ENCODE assay signal across 8 cellular contexts in the genomic region with DNA sequence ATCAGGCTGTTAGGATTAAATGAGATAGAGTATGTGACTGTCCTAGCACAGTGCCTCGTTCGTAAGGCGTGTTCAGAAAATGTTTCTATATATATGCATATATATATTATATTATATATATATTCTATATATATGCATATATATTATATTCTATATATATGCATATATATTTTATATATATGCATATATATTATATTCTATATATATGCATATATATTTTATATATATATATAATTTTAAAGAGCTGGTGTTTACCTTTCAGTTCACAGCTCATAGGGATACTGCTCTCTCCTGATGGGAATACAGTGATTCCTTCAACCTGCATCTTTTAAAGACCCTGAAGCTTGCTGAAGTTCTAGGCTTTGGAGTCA. TPM values are rescaled to one million over a fixed set of nuclear protein-coding genes. Genes with fewer than 3 reads are reported as not detected.
DNase-seq lines count a peak whose midpoint lies in the region; TF ChIP-seq lines count a peak whose summit lies in the region.

No MANE protein-coding gene starts in this region.

- no peaks in the 10 kb centered on the region for H4K20me1 ChIP-seq in fibroblast of lung (ENCODE audit: control insufficient read depth, extremely low read depth, insufficient read depth, low read length)

- peaks cover 16% of the 10 kb centered on the region for H3K79me2 ChIP-seq in fibroblast of lung (ENCODE audit: control insufficient read depth, insufficient read depth, low read length)

- H3K9ac ChIP-seq in fibroblast of lung (ENCODE audit: insufficient read depth, low read length) (peak overlapping the region; percentile 84), rectal smooth muscle tissue (ENCODE audit: low read length) (peak overlapping the region; percentile 86)

- no peaks in the 10 kb centered on the region; the same call in 1 of the 2 replicates for H3K4me1 ChIP-seq in SJSA1 (replicated peaks)
- H3K4me1 ChIP-seq in fibroblast of lung (ENCODE audit: control insufficient read depth, extremely low read depth, insufficient read depth, low read length), result peaks cover 7% of the 10 kb centered on the region
- peaks cover 12% of the 10 kb centered on the region for H3K4me1 ChIP-seq in rectal smooth muscle tissue (ENCODE audit: control insufficient read depth, insufficient read depth, low read length)

- H3K4me3 ChIP-seq in GM08714 (ENCODE audit: low read length), result peak overlapping the region; percentile 92
- H3K4me3 ChIP-seq in SJSA1, result peak overlapping the region; percentile 73
- peak overlapping the region; percentile 94 to 100 (median 98) for H3K4me3 ChIP-seq in fibroblast of lung (replicated peaks in 1 of 4; ENCODE audit: control extremely low read depth in 1 of 4, insufficient read depth in 1 of 4, low read depth in 3 of 4, low read length in 4 of 4)
- peak overlapping the region; percentile 86 for H3K4me3 ChIP-seq in rectal smooth muscle tissue (ENCODE audit: low read length)

- H3K36me3 ChIP-seq in SJSA1 (peaks cover 51% of the 10 kb centered on the region), fibroblast of lung (ENCODE audit: control insufficient read depth, insufficient read depth, low read length) (peaks cover 5% of the 10 kb centered on the region), rectal smooth muscle tissue (ENCODE audit: control insufficient read depth, insufficient read depth, low read length) (peaks cover 7% of the 10 kb centered on the region)

- no peaks in the 10 kb centered on the region for H3K27me3 ChIP-seq in SJSA1 (replicated peaks)
- H3K27me3 ChIP-seq in fibroblast of lung (ENCODE audit: control insufficient read depth, insufficient read depth, low read length), result no peaks in the 10 kb centered on the region
- no peaks in the 10 kb centered on the region for H3K27me3 ChIP-seq in rectal smooth muscle tissue (ENCODE audit: control insufficient read depth, insufficient read depth, low read length)

- H3K4me2 ChIP-seq in fibroblast of lung (ENCODE audit: extremely low read depth, insufficient read depth, low read length), result peak overlapping the region; percentile 79

- H2AFZ ChIP-seq in fibroblast of lung (ENCODE audit: low read length), result peak overlapping the region; percentile 97

- H3K9me3 ChIP-seq in SJSA1 (replicated peaks) (no peaks in the 10 kb centered on the region), fibroblast of lung (ENCODE audit: control insufficient read depth, insufficient read depth, low read depth, low read length) (no peaks in the 10 kb centered on the region)

- no peak for TF ChIP-seq CTCF in fibroblast of lung (conservative IDR thresholded peaks at IDR 0.05 in 1 of 2, IDR thresholded peaks at IDR 0.05 in 1 of 2; ENCODE audit: low read depth in 1 of 2, low read length in 2 of 2)

- DNase-seq in SJSA1 (ENCODE audit: low read depth in 1 of 2, low spot score in 2 of 2) (no peak), fibroblast of lung (ENCODE audit: low read depth in 2 of 2) (no peak), NCI-H2171 (lab: John Stamatoyannopoulos, UW) (no peak), H4 (ENCODE audit: low spot score) (no peak), COLO668 (lab: John Stamatoyannopoulos, UW; ENCODE audit: unreplicated experiment) (no peak), GM19238 (ENCODE audit: insufficient read length, low spot score) (no peak)

- peak overlapping the region; percentile 86 for H3K27ac ChIP-seq in SJSA1
- H3K27ac ChIP-seq in fibroblast of lung (ENCODE audit: insufficient read depth, low read length), result peak overlapping the region; percentile 98
- peak overlapping the region; percentile 89 for H3K27ac ChIP-seq in rectal smooth muscle tissue (ENCODE audit: low read depth, low read length)

RNA-seq across cellular contexts. Expression of gene NDUFB4, which starts 0.7 kb away (rescaled TPM):
- 84.1 and 135 TPM in 2 replicates for total RNA-seq in SJSA1 (2014; rRNA removed; shearing (Covaris generic))
- total RNA-seq in fibroblast of lung, result 24.9 and 26.9 TPM in 2 replicates
- 178 and 185 TPM in 2 replicates for polyA plus RNA-seq in fibroblast of lung
- 194 and 205 TPM in 2 replicates for polyA plus RNA-seq in fibroblast of lung (2012)
- polyA minus RNA-seq in fibroblast of lung (ENCODE audit: low replicate concordance), result 42.5 and 52.1 TPM in 2 replicates
- total RNA-seq in H4 (2014; rRNA removed; shearing (Covaris generic)), result 417 and 463 TPM in 2 replicates
